Comparison of ENCODE assay signal across 8 cellular contexts in the genomic region with DNA sequence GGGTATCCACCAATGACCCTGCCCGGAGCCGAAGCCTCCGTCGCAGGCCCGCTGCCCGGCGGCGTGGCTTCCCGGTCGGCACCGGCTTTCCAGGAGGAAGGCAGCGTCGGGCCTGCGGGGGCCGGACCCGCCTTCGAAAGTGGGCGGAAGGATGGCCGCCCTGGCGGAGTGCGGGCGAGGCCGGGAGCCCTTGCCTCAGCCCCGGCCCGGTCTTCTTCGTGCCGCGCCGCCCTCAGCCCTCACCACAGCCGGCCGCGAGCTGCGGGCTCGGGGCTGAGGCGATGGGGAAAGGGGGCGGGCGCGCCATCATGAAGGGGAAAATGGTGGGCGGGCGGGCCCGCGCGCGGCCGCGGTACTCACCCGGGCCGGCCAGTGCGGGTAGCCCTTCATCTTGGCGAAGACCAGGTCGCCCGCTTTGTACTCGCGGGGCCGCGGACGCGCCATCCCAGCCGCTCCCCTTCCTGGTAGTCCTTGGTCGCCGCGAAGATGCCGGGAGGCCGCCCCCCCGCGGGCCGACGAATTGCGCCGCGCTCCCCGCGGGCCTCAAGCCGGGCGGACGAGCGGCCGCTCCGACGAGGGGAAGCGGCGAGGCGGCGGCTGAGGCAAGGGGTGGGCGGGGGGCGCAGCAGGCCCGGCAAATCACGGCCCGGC. TPM values are rescaled to one million over a fixed set of nuclear protein-coding genes. Genes with fewer than 3 reads are reported as not detected.
DNase-seq lines count a peak whose midpoint lies in the region; TF ChIP-seq lines count a peak whose summit lies in the region.

No MANE protein-coding gene starts in this region.

- TF ChIP-seq CTCF in BJ (IDR thresholded peaks at IDR 0.05; ENCODE audit: insufficient read depth, low read depth, low read length) (no peak), osteocyte (IDR thresholded peaks at IDR 0.05) (no peak)

- intact Hi-C loops in cardiac septum (cut with DNase I): loop anchor here (1.0 kb wide), 2 partner anchors 140 to 196 kb away; a partner anchor contains a TSS

- POLR2A ChIA-PET in BJ (lab: Charles Lee): no interaction called here

- H3K9me3 ChIP-seq in KOPT-K1 (ENCODE audit: insufficient read depth, low read length, poor library complexity, severe bottlenecking): no peaks in the 10 kb centered on the region

- DNase-seq in BJ (ENCODE audit: low read depth): no peak
- peak; percentile 18 for DNase-seq in GM19238 (ENCODE audit: insufficient read length, low spot score)
- DNase-seq in amniotic epithelial cell (ENCODE audit: low read depth): peak; percentile 18
- peak; percentile 76 for DNase-seq in cardiac septum (ENCODE audit: low spot score)
- DNase-seq in osteocyte (ENCODE audit: extremely low spot score, unreplicated experiment): no peak
- DNase-seq in mesenteric fat pad (ENCODE audit: low spot score): no peak
- DNase-seq in HuH-7 (ENCODE audit: low spot score): no peak

- H3K27ac ChIP-seq in KOPT-K1 (ENCODE audit: low read depth, low read length, poor library complexity, severe bottlenecking): peak overlapping the region; percentile 67

- peaks cover 4% of the 10 kb centered on the region; the same call in 1 of the 2 replicates for H3K27me3 ChIP-seq in BJ (ENCODE audit: control insufficient read depth, insufficient read depth, low read length)

- peaks cover 39% of the 10 kb centered on the region for H3K4me1 Mint-ChIP-seq in osteocyte (ENCODE audit: unreplicated experiment)

- H3K4me3 ChIP-seq in BJ (ENCODE audit: low read depth, low read length): peak overlapping the region; percentile 88

- no peaks in the 10 kb centered on the region for H3K27me3 Mint-ChIP-seq in osteocyte (ENCODE audit: unreplicated experiment)

- CTCF ChIA-PET in BJ (lab: Yijun Ruan, JAX): interaction anchor here (1.9 kb wide), 1 partner anchor 196 kb away, joined by 9 read pairs; a partner anchor contains a TSS

- H3K4me3 Mint-ChIP-seq in osteocyte (ENCODE audit: unreplicated experiment): peak overlapping the region; percentile 97

- H3K36me3 ChIP-seq in BJ (ENCODE audit: control insufficient read depth, insufficient read depth, low read length) (no peaks in the 10 kb centered on the region), KOPT-K1 (ENCODE audit: insufficient read depth, low read length) (no peaks in the 10 kb centered on the region)

- H3K9me3 Mint-ChIP-seq in osteocyte (ENCODE audit: unreplicated experiment): no peaks in the 10 kb centered on the region

- H3K36me3 Mint-ChIP-seq in osteocyte (ENCODE audit: unreplicated experiment): no peaks in the 10 kb centered on the region

- no peak overlapping the region for H3K27ac Mint-ChIP-seq in osteocyte (ENCODE audit: unreplicated experiment)

RNA-seq across cellular contexts. Expression of a gene that starts 0.5 kb away (rescaled TPM):
- polyA plus RNA-seq in BJ (2011; rRNA removed): 5.7 and 24.5 TPM in 2 replicates
- polyA minus RNA-seq in BJ (2011; rRNA and poly(A)+ RNA removed): 3.3 and 5.0 TPM in 2 replicates
- total RNA-seq in cardiac septum (50.5 TPM), osteocyte (93.6 and 101 TPM in 2 replicates), mesenteric fat pad (31.2 TPM)

Comparison
In these comparisons a context has a peak if more than half of its experiments do, and no peak if none do; other contexts are left out.
1. DNase-seq: peak in GM19238 (single experiment), amniotic epithelial cell (single experiment) and cardiac septum (single experiment); none in BJ (single experiment), osteocyte (single experiment), mesenteric fat pad (single experiment) and HuH-7 (single experiment).